In the genomic region with DNA sequence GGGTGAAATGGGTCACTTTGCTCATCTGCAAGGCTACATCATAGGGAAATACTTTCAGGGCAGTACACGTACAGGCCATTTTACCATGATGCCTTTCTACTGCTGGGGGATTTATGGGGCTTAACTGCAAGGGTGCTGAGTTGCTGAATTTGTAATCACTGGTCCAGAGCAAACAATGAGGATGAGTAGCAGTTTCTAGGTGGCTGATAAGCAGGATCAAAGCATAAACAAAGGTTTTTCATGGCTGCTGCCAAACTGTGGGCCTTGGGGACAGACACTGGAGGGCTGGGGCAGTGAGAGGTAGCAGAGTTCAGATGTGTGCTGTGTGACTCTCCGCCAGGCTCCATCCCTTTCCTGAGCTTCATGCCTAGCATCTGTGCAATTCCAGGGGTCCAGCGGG, we compare ENCODE assay signal across 1 cellular context.
TF ChIP-seq lines count a peak whose summit lies in the region.

No MANE protein-coding gene starts in this region.

TF ChIP-seq in H1, 55 proteins besides CTCF, POLR2A, EP300 and RAD21:
- no peak for TF ChIP-seq NANOG (IDR thresholded peaks at IDR 0.05; ENCODE audit: insufficient read depth, low read depth, low read length, poor library complexity, severe bottlenecking)
- no peak for TF ChIP-seq CEBPB (IDR thresholded peaks at IDR 0.05; ENCODE audit: low read depth, low read length)
- no peak for TF ChIP-seq EGR1 (IDR thresholded peaks at IDR 0.05; ENCODE audit: borderline replicate concordance, low read depth, low read length)
- TF ChIP-seq CBX8 (IDR thresholded peaks at IDR 0.05; ENCODE audit: borderline replicate concordance, low read depth, low read length) = no peak
- TF ChIP-seq MAFK (IDR thresholded peaks at IDR 0.05; ENCODE audit: low read depth, low read length) = no peak
- TF ChIP-seq BACH1 (IDR thresholded peaks at IDR 0.05; ENCODE audit: low read length) = no peak
- TF ChIP-seq YY1 (IDR thresholded peaks at IDR 0.05; ENCODE audit: low read depth, low read length) = no peak
